In the genomic region with DNA sequence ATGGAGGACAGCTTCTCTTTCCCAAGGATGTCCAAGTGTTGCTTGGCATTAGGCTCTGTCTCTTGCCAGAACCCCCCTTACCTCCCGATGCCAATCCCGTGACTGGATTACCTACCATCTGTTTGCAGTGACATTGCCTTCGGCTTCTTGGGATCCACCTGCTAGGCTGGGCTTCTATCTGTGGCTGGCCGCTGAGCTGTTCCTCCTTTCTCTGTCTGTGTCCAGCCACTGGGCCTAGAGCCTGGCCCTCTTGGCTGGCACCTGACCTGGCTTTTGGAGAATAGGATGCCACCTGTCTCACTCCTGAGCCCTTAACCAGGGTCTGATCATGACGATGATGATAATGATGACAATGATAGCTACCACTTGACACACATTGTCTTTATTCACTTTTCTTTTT, we compare ENCODE assay signal across 28 cellular contexts. TPM values are rescaled to one million over a fixed set of nuclear protein-coding genes. Genes with fewer than 3 reads are reported as not detected.
"Had no signal": no experiment of that assay in that cellular context is flagged by ENCODE, and none has a peak within 500 bp of the region (broad histone marks: within the 10 kb centered on the region; RNA-seq: fewer than 3 reads in every experiment).

No MANE protein-coding gene starts in this region.

- DNase-seq: activated CD4-positive, alpha-beta memory T cell treated with anti-CD3 and anti-CD28 coated beads for 36 hours; activated CD4-positive, alpha-beta T cell treated with anti-CD3 and anti-CD28 coated beads for 36 hours; activated CD4-positive, alpha-beta T cell treated with anti-CD3 and anti-CD28 coated beads, Interleukin-2, amount 10 ng/mL, durations not matched to agents 24 days and 14 days; activated CD4-positive, CD25-positive, alpha-beta regulatory T cell; activated CD4-positive, CD25-positive, alpha-beta regulatory T cell treated with anti-CD3 and anti-CD28 coated beads, Interleukin-2, amount 50 U/mL, for 72 hours; activated CD8-positive, alpha-beta memory T cell treated with anti-CD3 and anti-CD28 coated beads, Interleukin-2, amount 10 ng/mL, durations not matched to agents 7 days and 5 days; activated CD8-positive, alpha-beta memory T cell treated with anti-CD3 and anti-CD28 coated beads, Interleukin-2, amount 50 U/mL, for 4 hours; activated CD8-positive, alpha-beta T cell treated with anti-CD3 and anti-CD28 coated beads, Interleukin-2, amount 10 ng/mL, durations not matched to agents 7 days and 5 days; activated effector memory CD4-positive, alpha-beta T cell treated with anti-CD3 and anti-CD28 coated beads, Interleukin-2, amount 50 U/mL, for 16 hours; activated naive CD4-positive, alpha-beta T cell treated with anti-CD3 and anti-CD28 coated beads for 36 hours; activated naive CD8-positive, alpha-beta T cell treated with anti-CD3 and anti-CD28 coated beads for 36 hours; activated naive CD8-positive, alpha-beta T cell treated with anti-CD3 and anti-CD28 coated beads, Interleukin-2, amount 50 U/mL, for 24 hours; activated T-cell treated with anti-CD3 and anti-CD28 coated beads, Interleukin-2, amount 50 U/mL, for 1 hour; activated T-cell treated with anti-CD3 and anti-CD28 coated beads, Interleukin-2, amount 50 U/mL, for 48 hours; adrenal gland; amygdala; aorta; body of pancreas; cortex of kidney; effector memory CD4-positive, alpha-beta T cell; endodermal cell; foreskin fibroblast; T-helper 2 cell had no signal

- H3K4me1 ChIP-seq: adrenal gland, body of pancreas had no signal

- H3K27me3 ChIP-seq: body of pancreas had no signal

- ATAC-seq: activated CD4-positive, alpha-beta T cell treated with anti-CD3 and anti-CD28 coated beads for 36 hours; activated CD8-positive, alpha-beta memory T cell treated with anti-CD3 and anti-CD28 coated beads, Interleukin-2, amount 10 ng/mL, durations not matched to agents 7 days and 5 days; activated CD8-positive, alpha-beta T cell treated with anti-CD3 and anti-CD28 coated beads, Interleukin-2, amount 10 ng/mL, durations not matched to agents 7 days and 5 days; activated naive CD8-positive, alpha-beta T cell treated with anti-CD3 and anti-CD28 coated beads, Interleukin-2, amount 50 U/mL, for 24 hours; body of pancreas; esophagus mucosa had no signal

- H3K36me3 ChIP-seq: adrenal gland had no signal

- H3K4me3 ChIP-seq: adrenal gland, body of pancreas had no signal

- H3K27ac ChIP-seq: adrenal gland, body of pancreas had no signal

- H3K9me3 ChIP-seq: adrenal gland, body of pancreas had no signal

RNA-seq across cellular contexts. Expression of a gene that starts 41.6 kb away (rescaled TPM):
- total RNA-seq: activated CD4-positive, alpha-beta memory T cell treated with anti-CD3 and anti-CD28 coated beads for 36 hours; activated CD4-positive, alpha-beta T cell treated with anti-CD3 and anti-CD28 coated beads for 36 hours; activated CD4-positive, alpha-beta T cell treated with anti-CD3 and anti-CD28 coated beads, Interleukin-2, amount 10 ng/mL, durations not matched to agents 24 days and 14 days; activated CD8-positive, alpha-beta memory T cell treated with anti-CD3 and anti-CD28 coated beads for 36 hours; activated CD8-positive, alpha-beta memory T cell treated with anti-CD3 and anti-CD28 coated beads, Interleukin-2, amount 10 ng/mL, durations not matched to agents 7 days and 5 days; activated CD8-positive, alpha-beta T cell treated with anti-CD3 and anti-CD28 coated beads, Interleukin-2, amount 10 ng/mL, durations not matched to agents 7 days and 5 days; activated naive CD4-positive, alpha-beta T cell treated with anti-CD3 and anti-CD28 coated beads for 36 hours; activated naive CD8-positive, alpha-beta T cell treated with anti-CD3 and anti-CD28 coated beads for 36 hours; activated T-helper 1 cell treated with anti-CD3 and anti-CD28 coated beads, Interleukin-12 subunit alpha, Interleukin-12 subunit beta, Interleukin-2, Interleukin-4 antibody, amounts not matched to agents 30 ng/mL and 10 ng/mL and 1 ng/mL, durations not matched to agents 14 hours and 24 hours and 36 hours; activated T-helper 2 cell treated with anti-CD3 and anti-CD28 coated beads, Interferon-gamma antibody, Interleukin-2, Interleukin-4, amounts not matched to agents 10 μg/mL and 5 μg/mL and 100 μg/mL, durations not matched to agents 14 hours and 24 hours and 36 hours; T-helper 1 cell treated with Interleukin-12 subunit alpha and Interleukin-12 subunit beta and Interleukin-4 antibody, amounts not matched to agents 30 ng/mL and 1 ng/mL, for 36 hours had no signal
